8 cellular contexts compared by ENCODE assay signal in the genomic region with DNA sequence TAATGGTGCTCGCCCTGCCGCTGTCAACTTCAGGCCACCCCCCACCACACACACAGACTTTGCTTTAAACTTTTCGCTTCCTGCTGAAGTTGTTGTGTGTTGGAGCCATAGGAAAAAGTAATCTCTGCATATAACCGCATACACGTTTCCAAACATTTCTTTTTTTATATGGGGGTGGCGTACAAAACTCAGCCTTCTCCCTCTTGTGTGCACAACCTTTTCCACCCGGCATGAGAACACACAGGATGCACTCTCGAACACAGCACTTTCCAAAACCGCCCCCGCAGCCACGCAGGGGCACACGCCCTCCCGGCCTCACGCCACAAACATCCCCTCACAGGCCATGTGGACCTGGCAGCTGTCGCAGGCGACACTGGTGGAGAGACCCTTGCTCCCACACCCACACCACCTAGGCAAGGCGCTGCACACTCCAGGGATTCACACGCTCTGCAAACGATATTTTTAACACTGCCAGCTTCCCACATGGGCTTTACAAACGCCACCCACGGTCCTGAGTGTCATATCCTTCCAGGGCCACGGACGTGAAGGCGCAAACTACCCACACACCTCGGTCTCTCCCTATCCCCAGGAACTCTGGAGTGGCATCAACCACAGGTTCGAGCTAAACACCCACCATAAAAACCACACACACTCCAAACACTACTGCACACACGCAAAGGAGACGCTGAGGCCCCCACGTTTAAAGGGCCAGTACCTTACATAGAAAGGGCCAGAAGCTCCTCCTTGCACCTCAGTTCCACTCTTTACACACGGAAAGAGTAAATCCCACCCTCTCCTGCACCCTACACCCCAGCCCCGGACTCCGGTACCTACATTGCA. TPM values are rescaled to one million over a fixed set of nuclear protein-coding genes. Genes with fewer than 3 reads are reported as not detected.
DNase-seq lines count a peak whose midpoint lies in the region; FAIRE-seq and TF ChIP-seq lines count a peak whose summit lies in the region.

No MANE protein-coding gene starts in this region.

- H3F3A ChIP-seq in Loucy (ENCODE audit: low read depth), result peaks cover 15% of the 10 kb centered on the region

- H3K9me2 ChIP-seq in Loucy (replicated peaks; ENCODE audit: low read depth, low read length), result no peaks in the 10 kb centered on the region

- H3K27me3 Mint-ChIP-seq in activated T-helper 1 cell treated with anti-CD3 and anti-CD28 coated beads, Interleukin-12 subunit alpha, Interleukin-12 subunit beta, Interleukin-2, Interleukin-4 antibody, amounts not matched to agents 30 ng/mL and 10 ng/mL and 1 ng/mL, durations not matched to agents 14 hours and 24 hours and 36 hours (ENCODE audit: insufficient read depth), result peaks cover 2% of the 10 kb centered on the region

- no peaks in the 10 kb centered on the region for H3K79me2 ChIP-seq in Loucy (ENCODE audit: insufficient read depth, low read length)

- intact Hi-C loops in activated T-helper 1 cell treated with anti-CD3 and anti-CD28 coated beads, Interleukin-12 subunit alpha, Interleukin-12 subunit beta, Interleukin-2, Interleukin-4 antibody, amounts not matched to agents 30 ng/mL and 10 ng/mL and 1 ng/mL, durations not matched to agents 14 hours and 24 hours and 36 hours (cut with micrococcal nuclease), result loop anchor here (1.0 to 5.0 kb wide), 9 partner anchors 13 to 167 kb away; partner anchors contain the start of genes CSAD, ESPL1, MYG1 and PFDN5

- H3K27ac Mint-ChIP-seq in activated T-helper 1 cell treated with anti-CD3 and anti-CD28 coated beads, Interleukin-12 subunit alpha, Interleukin-12 subunit beta, Interleukin-2, Interleukin-4 antibody, amounts not matched to agents 30 ng/mL and 10 ng/mL and 1 ng/mL, durations not matched to agents 14 hours and 24 hours and 36 hours, result peak overlapping the region; percentile 96

- H3K9me3 ChIP-seq in Loucy (ENCODE audit: insufficient read depth, low read depth, low read length), result no peaks in the 10 kb centered on the region

- H3K9ac ChIP-seq in Loucy (ENCODE audit: low read depth, low read length, poor library complexity, severe bottlenecking), result peak overlapping the region; percentile 60

- H4K20me1 ChIP-seq in Loucy (ENCODE audit: insufficient read depth, low read length, poor library complexity, severe bottlenecking), result no peaks in the 10 kb centered on the region

- peaks cover 83% of the 10 kb centered on the region for H3K4me1 Mint-ChIP-seq in activated T-helper 1 cell treated with anti-CD3 and anti-CD28 coated beads, Interleukin-12 subunit alpha, Interleukin-12 subunit beta, Interleukin-2, Interleukin-4 antibody, amounts not matched to agents 30 ng/mL and 10 ng/mL and 1 ng/mL, durations not matched to agents 14 hours and 24 hours and 36 hours (ENCODE audit: low read depth)

- no peaks in the 10 kb centered on the region for H3K27me3 ChIP-seq in Loucy (ENCODE audit: insufficient read depth, low read length, poor library complexity, severe bottlenecking)

- peak; percentile 73 for FAIRE-seq in GM18507 (lab: Jason Lieb, UNC)

- peak overlapping the region; percentile 87 for H3K4me3 ChIP-seq in Loucy (ENCODE audit: low read length, poor library complexity, severe bottlenecking)

- no peaks in the 10 kb centered on the region for H3K9me3 Mint-ChIP-seq in activated T-helper 1 cell treated with anti-CD3 and anti-CD28 coated beads, Interleukin-12 subunit alpha, Interleukin-12 subunit beta, Interleukin-2, Interleukin-4 antibody, amounts not matched to agents 30 ng/mL and 10 ng/mL and 1 ng/mL, durations not matched to agents 14 hours and 24 hours and 36 hours

- peaks cover 46% of the 10 kb centered on the region for H3K4me1 ChIP-seq in Loucy (ENCODE audit: insufficient read depth, low read length, poor library complexity, severe bottlenecking)

- H3K4me2 ChIP-seq in Loucy (ENCODE audit: low read depth, low read length, poor library complexity, severe bottlenecking), result peak overlapping the region; percentile 94

- no peak for DNase-seq in GM18507 (ENCODE audit: extremely low spot score, insufficient read length, low read depth)
- peak; percentile 61 for DNase-seq in activated T-helper 1 cell treated with anti-CD3 and anti-CD28 coated beads, Interleukin-12 subunit alpha, Interleukin-12 subunit beta, Interleukin-2, Interleukin-4 antibody, amounts not matched to agents 30 ng/mL and 10 ng/mL and 1 ng/mL, durations not matched to agents 14 hours and 24 hours and 36 hours (ENCODE audit: low spot score)
- peak; percentile 57 for DNase-seq in foreskin melanocyte
- peak; percentile 32 for DNase-seq in renal cortical epithelial cell (ENCODE audit: low read depth)
- no peak for DNase-seq in NCI-H1694 (lab: John Stamatoyannopoulos, UW)
- no peak for DNase-seq in AG08395 (ENCODE audit: low spot score)
- DNase-seq in GF-D8 (lab: John Stamatoyannopoulos, UW), result no peak

- TF ChIP-seq CTCF in Loucy (conservative IDR thresholded peaks at IDR 0.05; ENCODE audit: low read length), result no peak

- H3K36me3 Mint-ChIP-seq in activated T-helper 1 cell treated with anti-CD3 and anti-CD28 coated beads, Interleukin-12 subunit alpha, Interleukin-12 subunit beta, Interleukin-2, Interleukin-4 antibody, amounts not matched to agents 30 ng/mL and 10 ng/mL and 1 ng/mL, durations not matched to agents 14 hours and 24 hours and 36 hours (ENCODE audit: low read depth), result peaks cover 25% of the 10 kb centered on the region

- H3K36me3 ChIP-seq in Loucy (ENCODE audit: insufficient read depth, low read length), result no peaks in the 10 kb centered on the region

- H2AFZ ChIP-seq in Loucy (ENCODE audit: low read length), result peak overlapping the region; percentile 89

- H3K4me3 Mint-ChIP-seq in activated T-helper 1 cell treated with anti-CD3 and anti-CD28 coated beads, Interleukin-12 subunit alpha, Interleukin-12 subunit beta, Interleukin-2, Interleukin-4 antibody, amounts not matched to agents 30 ng/mL and 10 ng/mL and 1 ng/mL, durations not matched to agents 14 hours and 24 hours and 36 hours, result peak overlapping the region; percentile 94

RNA-seq across cellular contexts. Expression of gene ITGB7, which starts 12.3 kb away (rescaled TPM):
- 258 and 266 TPM in 2 replicates for total RNA-seq in activated T-helper 1 cell treated with anti-CD3 and anti-CD28 coated beads, Interleukin-12 subunit alpha, Interleukin-12 subunit beta, Interleukin-2, Interleukin-4 antibody, amounts not matched to agents 30 ng/mL and 10 ng/mL and 1 ng/mL, durations not matched to agents 14 hours and 24 hours and 36 hours
- total RNA-seq in renal cortical epithelial cell, result 2.8 and 3.1 TPM in 2 replicates

RNA-seq across cellular contexts. Expression of gene RARG, which starts 12.7 kb away (rescaled TPM):
- 58.6 and 61.6 TPM in 2 replicates for total RNA-seq in activated T-helper 1 cell treated with anti-CD3 and anti-CD28 coated beads, Interleukin-12 subunit alpha, Interleukin-12 subunit beta, Interleukin-2, Interleukin-4 antibody, amounts not matched to agents 30 ng/mL and 10 ng/mL and 1 ng/mL, durations not matched to agents 14 hours and 24 hours and 36 hours
- total RNA-seq in renal cortical epithelial cell, result 5.2 and 14.6 TPM in 2 replicates

RNA-seq across cellular contexts. Expression of gene CSAD, which starts 38.6 kb away (rescaled TPM):
- 21.7 and 22.6 TPM in 2 replicates for total RNA-seq in activated T-helper 1 cell treated with anti-CD3 and anti-CD28 coated beads, Interleukin-12 subunit alpha, Interleukin-12 subunit beta, Interleukin-2, Interleukin-4 antibody, amounts not matched to agents 30 ng/mL and 10 ng/mL and 1 ng/mL, durations not matched to agents 14 hours and 24 hours and 36 hours
- 0.17 and 9.1 TPM in 2 replicates for total RNA-seq in renal cortical epithelial cell

RNA-seq across cellular contexts. Expression of gene ZNF740, which starts 38.8 kb away (rescaled TPM):
- total RNA-seq in activated T-helper 1 cell treated with anti-CD3 and anti-CD28 coated beads, Interleukin-12 subunit alpha, Interleukin-12 subunit beta, Interleukin-2, Interleukin-4 antibody, amounts not matched to agents 30 ng/mL and 10 ng/mL and 1 ng/mL, durations not matched to agents 14 hours and 24 hours and 36 hours, result 48.1 and 52.8 TPM in 2 replicates
- 7.6 and 20.7 TPM in 2 replicates for total RNA-seq in renal cortical epithelial cell

RNA-seq across cellular contexts. Expression of gene ESPL1, which starts 48.8 kb away (rescaled TPM):
- 61.2 and 68.4 TPM in 2 replicates for total RNA-seq in activated T-helper 1 cell treated with anti-CD3 and anti-CD28 coated beads, Interleukin-12 subunit alpha, Interleukin-12 subunit beta, Interleukin-2, Interleukin-4 antibody, amounts not matched to agents 30 ng/mL and 10 ng/mL and 1 ng/mL, durations not matched to agents 14 hours and 24 hours and 36 hours
- total RNA-seq in renal cortical epithelial cell, result 0.70 and 2.4 TPM in 2 replicates

Comparison
In these comparisons a context has a peak if more than half of its experiments do, and no peak if none do; other contexts are left out.
1. DNase-seq: peak in activated T-helper 1 cell treated with anti-CD3 and anti-CD28 coated beads, Interleukin-12 subunit alpha, Interleukin-12 subunit beta, Interleukin-2, Interleukin-4 antibody, amounts not matched to agents 30 ng/mL and 10 ng/mL and 1 ng/mL, durations not matched to agents 14 hours and 24 hours and 36 hours (single experiment), foreskin melanocyte (single experiment) and renal cortical epithelial cell (single experiment); none in GM18507 (single experiment), NCI-H1694 (single experiment), AG08395 (single experiment) and GF-D8 (single experiment).
2. RNA of gene ITGB7, which starts 12.3 kb away (total RNA-seq): 258 to 266 TPM in activated T-helper 1 cell treated with anti-CD3 and anti-CD28 coated beads, Interleukin-12 subunit alpha, Interleukin-12 subunit beta, Interleukin-2, Interleukin-4 antibody, amounts not matched to agents 30 ng/mL and 10 ng/mL and 1 ng/mL, durations not matched to agents 14 hours and 24 hours and 36 hours; 2.8 to 3.1 TPM in renal cortical epithelial cell; every median in the first group is over 10 times any median in the second.